Comparison of ENCODE assay signal across 15 cellular contexts in the genomic region with DNA sequence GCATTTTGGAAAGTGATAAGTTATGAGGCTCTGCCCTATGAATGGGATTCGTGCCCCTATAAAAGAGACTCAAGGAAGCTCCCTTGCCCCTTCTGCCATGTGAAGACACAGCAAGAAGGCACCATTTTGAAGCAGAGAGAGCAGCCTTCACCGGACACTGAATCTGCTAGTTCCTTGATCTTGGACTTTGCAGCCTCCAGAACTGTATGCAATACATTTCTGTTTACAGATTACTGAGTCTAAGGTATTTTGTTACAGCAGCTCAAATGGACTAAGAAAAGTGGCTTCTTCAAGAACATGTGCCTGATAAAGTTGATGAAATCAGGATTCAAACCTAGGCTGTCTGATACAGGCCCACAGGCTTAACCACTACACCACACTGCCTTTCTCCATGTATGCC.
A peak's percentile ranks its signal among the peaks of the same experiment; 100 is the strongest.
DNase-seq lines count a peak whose midpoint lies in the region; ATAC-seq and TF ChIP-seq lines count a peak whose summit lies in the region.
"Had no signal": no experiment of that assay in that cellular context is flagged by ENCODE, and none has a peak within 500 bp of the region (broad histone marks: within the 10 kb centered on the region; RNA-seq: fewer than 3 reads in every experiment).

No MANE protein-coding gene starts in this region.

- H2AFZ ChIP-seq in OCI-LY1 (ENCODE audit: low read length) = no peak overlapping the region

- H3F3A ChIP-seq in OCI-LY1 (ENCODE audit: insufficient read depth, low read length) = no peaks in the 10 kb centered on the region

- no peak for TF ChIP-seq CTCF in OCI-LY1 (IDR thresholded peaks at IDR 0.05; ENCODE audit: low read length)
- TF ChIP-seq CTCF in nephron (IDR thresholded peaks at IDR 0.05; ENCODE audit: unreplicated experiment in 3 of 3) = no peak
- TF ChIP-seq CTCF in GM10266 (IDR thresholded peaks at IDR 0.05; ENCODE audit: control insufficient read depth, insufficient read depth, low read depth, missing control alignments) = no peak

- no peaks in the 10 kb centered on the region for H3K9me2 ChIP-seq in OCI-LY1 (ENCODE audit: low read depth, low read length)

- WGBS in esophagus, 2 donors = 93 to 98% methylated on average over 2 of the region's 2 CpGs

- H3K27ac ChIP-seq in CD4-positive, CD25-positive, alpha-beta regulatory T cell (ENCODE audit: insufficient read depth, low read length, poor library complexity, severe bottlenecking) = no peak overlapping the region
- peak overlapping the region; percentile 99 for H3K27ac ChIP-seq in OCI-LY1 (ENCODE audit: low read depth, low read length, poor library complexity, severe bottlenecking)
- peak overlapping the region; percentile 11 to 38 for H3K27ac ChIP-seq in esophagus (ENCODE audit: low read depth in 2 of 2, low read length in 1 of 2)
- H3K27ac ChIP-seq: A549 had no signal

- peaks cover 4% of the 10 kb centered on the region for H3K27me3 Mint-ChIP-seq in CD4-positive, CD25-positive, alpha-beta regulatory T cell
- H3K27me3 Mint-ChIP-seq in nephron (ENCODE audit: low read depth) = no peaks in the 10 kb centered on the region

- H3K9ac ChIP-seq in OCI-LY1 (ENCODE audit: low read length) = no peak overlapping the region; the same call in 1 of the 2 replicates
- H3K9ac ChIP-seq: BLaER1 treated with 17β-estradiol and CSF1 and Interleukin-3, amounts not matched to agents 10 nM and 100 nM had no signal

- ATAC-seq in CD4-positive, CD25-positive, alpha-beta regulatory T cell (ENCODE audit: low read depth in 2 of 2) = no peak
- ATAC-seq: A549; CD8-positive, alpha-beta T cell; HCT116; K562 had no signal

- H4K20me1 ChIP-seq in OCI-LY1 (ENCODE audit: insufficient read depth, low read length) = no peaks in the 10 kb centered on the region
- H4K20me1 ChIP-seq: BLaER1 treated with 17β-estradiol and CSF1 and Interleukin-3, amounts not matched to agents 10 nM and 100 nM had no signal

- no peak overlapping the region for H3K4me3 ChIP-seq in CD4-positive, CD25-positive, alpha-beta regulatory T cell (ENCODE audit: low read depth, low read length)
- no peak overlapping the region for H3K4me3 ChIP-seq in OCI-LY1 (ENCODE audit: low read depth, low read length, poor library complexity, severe bottlenecking)
- H3K4me3 ChIP-seq in esophagus (ENCODE audit: low read depth in 1 of 2, low read length in 2 of 2) = no peak overlapping the region
- H3K4me3 ChIP-seq: A549; BLaER1 treated with 17β-estradiol and CSF1 and Interleukin-3, amounts not matched to agents 10 nM and 100 nM; K562 had no signal

- DNase-seq in CD4-positive, CD25-positive, alpha-beta regulatory T cell = no peak
- no peak for DNase-seq in GM10266 (ENCODE audit: extremely low spot score)
- DNase-seq in kidney glomerular epithelial cell (lab: John Stamatoyannopoulos, UW) = no peak
- no peak for DNase-seq in glomerular visceral epithelial cell (ENCODE audit: extremely low spot score)
- DNase-seq: Caco-2; CD8-positive, alpha-beta T cell; DMS53; GF-D8 had no signal

- H3K4me3 Mint-ChIP-seq in CD4-positive, CD25-positive, alpha-beta regulatory T cell = peak overlapping the region in 1 of 4 donors; percentile 36
- no peak overlapping the region for H3K4me3 Mint-ChIP-seq in nephron
- H3K4me3 Mint-ChIP-seq: CD8-positive, alpha-beta T cell had no signal

- H3K9me3 Mint-ChIP-seq in CD4-positive, CD25-positive, alpha-beta regulatory T cell = peaks cover 0 to 3% (median 0%) of the 10 kb centered on the region in 7 donors
- H3K9me3 Mint-ChIP-seq in nephron = peaks cover 4% of the 10 kb centered on the region
- H3K9me3 Mint-ChIP-seq: CD8-positive, alpha-beta T cell had no signal

- H3K36me3 ChIP-seq in CD4-positive, CD25-positive, alpha-beta regulatory T cell (ENCODE audit: control insufficient read depth, insufficient read depth, low read length) = no peaks in the 10 kb centered on the region
- H3K36me3 ChIP-seq in OCI-LY1 (ENCODE audit: insufficient read depth, low read length) (no peaks in the 10 kb centered on the region), esophagus (ENCODE audit: control insufficient read depth in 2 of 2, insufficient read depth in 2 of 2, low read length in 1 of 2) (no peaks in the 10 kb centered on the region)
- H3K36me3 ChIP-seq: BLaER1 treated with 17β-estradiol and CSF1 and Interleukin-3, amounts not matched to agents 10 nM and 100 nM had no signal

- H3K4me1 Mint-ChIP-seq in CD4-positive, CD25-positive, alpha-beta regulatory T cell = peaks cover 46 to 99% (median 74%) of the 10 kb centered on the region in 4 donors
- peaks cover 8% of the 10 kb centered on the region for H3K4me1 Mint-ChIP-seq in nephron

- H3K36me3 Mint-ChIP-seq in CD4-positive, CD25-positive, alpha-beta regulatory T cell = peaks cover 5% of the 10 kb centered on the region
- H3K36me3 Mint-ChIP-seq in nephron (ENCODE audit: low read depth) = no peaks in the 10 kb centered on the region
- H3K36me3 Mint-ChIP-seq: CD8-positive, alpha-beta T cell had no signal

- H3K27me3 ChIP-seq in CD4-positive, CD25-positive, alpha-beta regulatory T cell (ENCODE audit: control insufficient read depth, insufficient read depth, low read length) = no peaks in the 10 kb centered on the region
- H3K27me3 ChIP-seq in OCI-LY1 (ENCODE audit: insufficient read depth, low read length) = no peaks in the 10 kb centered on the region
- no peaks in the 10 kb centered on the region for H3K27me3 ChIP-seq in esophagus (ENCODE audit: control insufficient read depth in 1 of 2, insufficient read depth in 2 of 2, low read length in 2 of 2)
- H3K27me3 ChIP-seq: BLaER1 treated with 17β-estradiol and CSF1 and Interleukin-3, amounts not matched to agents 10 nM and 100 nM had no signal

- no peaks in the 10 kb centered on the region for H3K9me3 ChIP-seq in CD4-positive, CD25-positive, alpha-beta regulatory T cell (ENCODE audit: control insufficient read depth in 2 of 2, low read length in 2 of 2)
- H3K9me3 ChIP-seq in OCI-LY1 (ENCODE audit: low read length) (no peaks in the 10 kb centered on the region), esophagus (ENCODE audit: control insufficient read depth in 2 of 2, insufficient read depth in 1 of 2, low read depth in 1 of 2, low read length in 1 of 2) (no peaks in the 10 kb centered on the region)
- H3K9me3 ChIP-seq: A549 had no signal

- no peaks in the 10 kb centered on the region for H3K79me2 ChIP-seq in OCI-LY1 (ENCODE audit: insufficient read depth, low read length)

- no peak overlapping the region for H3K4me2 ChIP-seq in OCI-LY1 (ENCODE audit: low read length)
- H3K4me2 ChIP-seq: A549 had no signal

- H3K4me1 ChIP-seq in CD4-positive, CD25-positive, alpha-beta regulatory T cell (ENCODE audit: control insufficient read depth, insufficient read depth, low read length, poor library complexity, severe bottlenecking) = peaks cover 85% of the 10 kb centered on the region
- H3K4me1 ChIP-seq in OCI-LY1 (ENCODE audit: insufficient read depth, low read length, severe bottlenecking) = peaks cover 94% of the 10 kb centered on the region
- H3K4me1 ChIP-seq in esophagus (ENCODE audit: control insufficient read depth in 2 of 2, insufficient read depth in 2 of 2, low read length in 1 of 2) = peaks cover 0 to 4% of the 10 kb centered on the region in 2 donors
- H3K4me1 ChIP-seq: A549 had no signal

- peak overlapping the region; percentile 78 to 96 (median 93) for H3K27ac Mint-ChIP-seq in CD4-positive, CD25-positive, alpha-beta regulatory T cell
- H3K27ac Mint-ChIP-seq in nephron = peak overlapping the region in 2 of 3 experiments; percentile 77 to 87
- H3K27ac Mint-ChIP-seq: CD8-positive, alpha-beta T cell had no signal
